In genomic region chrX:48896611-48897011, GRCh38 we compare ENCODE assay signal across 8 cellular contexts. TPM values are rescaled to one million over a fixed set of nuclear protein-coding genes. Genes with fewer than 3 reads are reported as not detected.
DNase-seq lines count a peak whose midpoint lies in the region; ATAC-seq, FAIRE-seq and TF ChIP-seq lines count a peak whose summit lies in the region.

No MANE protein-coding gene starts in this region.

- H3K9me3 ChIP-seq in K562 (replicated peaks; ENCODE audit: control insufficient read depth, insufficient read depth, low read depth, low read length) (no peaks in the 10 kb centered on the region), aorta (ENCODE audit: control insufficient read depth, low read length) (no peaks in the 10 kb centered on the region)

- peaks cover 23% of the 10 kb centered on the region for H3K4me1 ChIP-seq in KMS-11 (ENCODE audit: low read depth, poor library complexity, severe bottlenecking)
- peaks cover 11 to 25% of the 10 kb centered on the region in 2 experiments; a peak in 4 of 5 replicates for H3K4me1 ChIP-seq in K562 (replicated peaks in 1 of 2; ENCODE audit: control insufficient read depth in 2 of 2, insufficient read depth in 2 of 2, low read length in 2 of 2)
- no peaks in the 10 kb centered on the region for H3K4me1 ChIP-seq in aorta (ENCODE audit: control insufficient read depth in 1 of 2, insufficient read depth in 2 of 2, low read length in 2 of 2)

- no TSS peak for BruUV-seq in K562 (replicated peaks; lab: Mats Ljungman, UMichigan)

- POLR2A ChIA-PET in K562 (lab: Yijun Ruan, JAX) = interaction anchor here (2.2 kb wide), 1 partner anchor 15 kb away, joined by 13 read pairs; the partner anchor contains the start of gene SLC35A2

- no peak for ATAC-seq in K562
- ATAC-seq in aorta (ENCODE audit: low FRiP score) = no peak
- no peak for ATAC-seq in GM19463 (IDR thresholded peaks at IDR 0.05; ENCODE audit: unreplicated experiment)
- ATAC-seq in GM18861 (IDR thresholded peaks at IDR 0.05; ENCODE audit: unreplicated experiment) = no peak

- peaks cover 0 to 32% (median 2%) of the 10 kb centered on the region in 7 donors for H3K9me3 Mint-ChIP-seq in CD14-positive monocyte

- peak overlapping the region; percentile 91; the same call in 1 of the 2 replicates for H3K27ac ChIP-seq in KMS-11
- peak overlapping the region; percentile 97 for H3K27ac ChIP-seq in K562 (ENCODE audit: extremely low read depth, low read depth, low read length)
- H3K27ac ChIP-seq in aorta (ENCODE audit: low read depth in 1 of 2, low read length in 2 of 2) = peak overlapping the region in 1 of 2 donors; percentile 61

- no peak for FAIRE-seq in K562 (lab: Jason Lieb, UNC)

- peak overlapping the region; percentile 85; the same call in 1 of the 2 replicates for H3K9ac ChIP-seq in KMS-11
- H3K9ac ChIP-seq in K562 (ENCODE audit: insufficient read depth in 1 of 2, low read depth in 2 of 2, low read length in 2 of 2) = peak overlapping the region; percentile 90 to 95

- no peak overlapping the region for H2AFZ ChIP-seq in KMS-11 (ENCODE audit: low read depth)
- no peak overlapping the region for H2AFZ ChIP-seq in K562 (ENCODE audit: low read depth, low read length)

- TF ChIP-seq CTCF in CD14-positive monocyte (IDR thresholded peaks at IDR 0.05) = no peak
- no peak for TF ChIP-seq CTCF in KMS-11 (conservative IDR thresholded peaks at IDR 0.05; ENCODE audit: low read depth, low read length)
- no peak for TF ChIP-seq CTCF in K562 (IDR thresholded peaks at IDR 0.05 in 2 of 3, conservative IDR thresholded peaks at IDR 0.05 in 1 of 3; ENCODE audit: insufficient read depth in 2 of 3, low read depth in 1 of 3, low read length in 3 of 3)

- peak overlapping the region; percentile 76 for H3K4me2 ChIP-seq in KMS-11
- H3K4me2 ChIP-seq in K562 (ENCODE audit: insufficient read depth, low read length) = peak overlapping the region; percentile 85

- peaks cover 20% of the 10 kb centered on the region for H3K4me1 Mint-ChIP-seq in CD14-positive monocyte

- H3K9me1 ChIP-seq in K562 (ENCODE audit: control insufficient read depth, insufficient read depth, low read length) = no peaks in the 10 kb centered on the region

- WGBS in K562 (ENCODE audit: insufficient coverage, low coverage, missing lambda C conversion rate) = 37% methylated on average over 8 of the region's 9 CpGs
- WGBS in aorta, 2 donors = 27 to 47% methylated on average over 9 of the region's 9 CpGs

- H3K4me3 Mint-ChIP-seq in CD14-positive monocyte = peak overlapping the region; percentile 87 to 96

- TF ChIP-seq POLR2A in K562 (conservative IDR thresholded peaks at IDR 0.05) = no peak

- H3K79me2 ChIP-seq in KMS-11 (ENCODE audit: insufficient read depth, low read depth) (peaks cover 33% of the 10 kb centered on the region; the same call in 1 of the 2 replicates), K562 (ENCODE audit: control insufficient read depth, insufficient read depth, low read length) (peaks cover 61% of the 10 kb centered on the region)

- peak overlapping the region; percentile 94 to 100 (median 98) for H3K27ac Mint-ChIP-seq in CD14-positive monocyte

- DNase-seq in CD14-positive monocyte (ENCODE audit: low spot score) (no peak), K562 (ENCODE audit: extremely low read depth in 1 of 4, low spot score in 3 of 4) (peak in 2 of 4 experiments; percentile 28 to 52), lung microvascular endothelial cell (ENCODE audit: low read depth in 2 of 2) (peak; percentile 12 to 52), aorta (peak; percentile 25 to 59), T-helper 9 cell (no peak)

- no peaks in the 10 kb centered on the region for H4K20me1 ChIP-seq in KMS-11 (ENCODE audit: insufficient read depth)
- H4K20me1 ChIP-seq in K562 (replicated peaks; ENCODE audit: control insufficient read depth, insufficient read depth, low read length) = peaks cover 7% of the 10 kb centered on the region; the same call in 1 of the 2 replicates

- CTCF ChIA-PET in K562 (lab: Yijun Ruan, JAX; ENCODE audit: low intra/inter-chr PET ratio) = no interaction called here

- no peak for TF ChIP-seq RAD21 in K562 (CRISPR knock-in tag; conservative IDR thresholded peaks at IDR 0.05 in 1 of 2, IDR thresholded peaks at IDR 0.05 in 1 of 2)

- H3K27me3 ChIP-seq in KMS-11 (ENCODE audit: insufficient read depth, low read depth) (no peaks in the 10 kb centered on the region), K562 (ENCODE audit: control insufficient read depth in 2 of 2, insufficient read depth in 2 of 2, low read length in 2 of 2) (no peaks in the 10 kb centered on the region), aorta (ENCODE audit: control insufficient read depth in 1 of 2, insufficient read depth in 2 of 2, low read length in 1 of 2) (no peaks in the 10 kb centered on the region)

- H3K4me3 ChIP-seq in KMS-11 (IDR thresholded peaks at IDR 0.05; ENCODE audit: insufficient read depth, low read depth, low read length) = no peak overlapping the region
- peak overlapping the region; percentile 72 for H3K4me3 ChIP-seq in K562
- peak overlapping the region in 1 of 2 donors; percentile 42 for H3K4me3 ChIP-seq in aorta (ENCODE audit: low read length in 2 of 2)

- H3K36me3 ChIP-seq in KMS-11 (ENCODE audit: insufficient read depth) (no peaks in the 10 kb centered on the region), K562 (ENCODE audit: control insufficient read depth, insufficient read depth, low read length) (peaks cover 57% of the 10 kb centered on the region), aorta (ENCODE audit: control insufficient read depth in 1 of 2, insufficient read depth in 2 of 2, low read length in 1 of 2) (no peaks in the 10 kb centered on the region)

- in situ Hi-C loops in K562 (cut with MboI) = no loop called here

- H3K27me3 Mint-ChIP-seq in CD14-positive monocyte (ENCODE audit: low read depth in 3 of 3) = peaks cover 0 to 6% (median 0%) of the 10 kb centered on the region in 3 donors

- no peak for TF ChIP-seq EP300 in K562 (IDR thresholded peaks at IDR 0.05; ENCODE audit: low read length)

- H3K36me3 Mint-ChIP-seq in CD14-positive monocyte = peaks cover 25 to 31% of the 10 kb centered on the region in 2 donors

- intact Hi-C loops in CD14-positive monocyte (cut with micrococcal nuclease) = loop anchor here (5.0 to 10.0 kb wide), 3 partner anchors 48 to 148 kb away; partner anchors contain the start of genes HDAC6 (in 2 of the 2) and TFE3 (in 1 of the 2)
- intact Hi-C loops in K562 (cut with micrococcal nuclease) = loop anchor here (5.0 kb wide), 5 partner anchors 34 to 249 kb away; partner anchors contain the start of genes GLOD5 and HDAC6
- intact Hi-C loops in aorta (cut with DNase I) = no loop called here

RNA-seq across cellular contexts. Expression of gene TIMM17B, which starts 1.0 kb away (rescaled TPM):
- polyA plus RNA-seq in CD14-positive monocyte (10 to 100 TPM; 86.8 to 86.9 TPM), K562 (2011; rRNA removed) (115 and 134 TPM in 2 replicates), K562 (2014; fragmentation: Illumina TruSeq; extraction: Trizol) (140 and 176 TPM in 2 replicates), K562 (2014; fragmentation: Nextera tagmentation; extraction: Ambion mirVana) (10 to 100 TPM in 1 of 2 experiments, 1 to 10 TPM in 1; 9.9 to 69.0 TPM), K562 (2014; rRNA removed) (176 and 184 TPM in 2 replicates), aorta (10 to 100 TPM; 38.6 to 44.5 TPM)
- total RNA-seq in K562 (2011; cell fraction: chromatin; rRNA removed; ENCODE audit: low replicate concordance) = 26.5 and 78.9 TPM in 2 replicates
- 91.7 and 100 TPM in 2 replicates for total RNA-seq in K562 (2011; cell fraction: nucleolus; rRNA removed)
- total RNA-seq in K562 (2011; cell fraction: nucleoplasm; rRNA removed) = 70.7 and 84.2 TPM in 2 replicates
- total RNA-seq in K562 (2014; rRNA removed) (122 and 171 TPM in 2 replicates), K562 (2014; rRNA removed; fragmentation: Illumina TruSeq; extraction: Trizol) (45.7 and 66.0 TPM in 2 replicates), K562 (2015; rRNA removed; fragmentation: Illumina TruSeq; extraction: Trizol) (94.8 and 95.4 TPM in 2 replicates), K562 (2021) (156 and 158 TPM in 2 replicates), lung microvascular endothelial cell (17.0 and 21.2 TPM in 2 replicates), aorta (10 to 100 TPM; 26.2 TPM)
- 212 and 458 TPM in 2 replicates for polyA plus RNA-seq in K562 (2011; cell fraction: cytosol; rRNA removed)
- 115 and 134 TPM in 2 replicates for polyA plus RNA-seq in K562 (2011; cell fraction: nucleus; rRNA removed)
- polyA plus RNA-seq in K562 (2012) = 154 and 205 TPM in 2 replicates
- 23.1 and 34.0 TPM in 2 replicates for polyA minus RNA-seq in K562 (2011; rRNA and poly(A)+ RNA removed)
- polyA minus RNA-seq in K562 (2011; cell fraction: cytosol; rRNA and poly(A)+ RNA removed) = 48.4 and 49.6 TPM in 2 replicates
- polyA minus RNA-seq in K562 (2011; cell fraction: nucleus; rRNA and poly(A)+ RNA removed) = 19.5 and 26.3 TPM in 2 replicates

RNA-seq across cellular contexts. Expression of gene PQBP1, which starts 1.1 kb away (rescaled TPM):
- 10 to 100 TPM; 71.7 to 78.3 TPM for polyA plus RNA-seq in CD14-positive monocyte
- total RNA-seq in K562 (2011; cell fraction: chromatin; rRNA removed; ENCODE audit: low replicate concordance) = 76.7 and 135 TPM in 2 replicates
- total RNA-seq in K562 (2011; cell fraction: nucleolus; rRNA removed) = 111 and 112 TPM in 2 replicates
- total RNA-seq in K562 (2011; cell fraction: nucleoplasm; rRNA removed) = 85.1 and 93.2 TPM in 2 replicates
- total RNA-seq in K562 (2014; rRNA removed) = 255 and 262 TPM in 2 replicates
- 64.7 and 75.4 TPM in 2 replicates for total RNA-seq in K562 (2014; rRNA removed; fragmentation: Illumina TruSeq; extraction: Trizol)
- 112 and 113 TPM in 2 replicates for total RNA-seq in K562 (2015; rRNA removed; fragmentation: Illumina TruSeq; extraction: Trizol)
- total RNA-seq in K562 (2021) = 182 and 197 TPM in 2 replicates
- 72.8 and 81.5 TPM in 2 replicates for polyA plus RNA-seq in K562 (2011; rRNA removed)
- 93.1 and 155 TPM in 2 replicates for polyA plus RNA-seq in K562 (2011; cell fraction: cytosol; rRNA removed)
- 195 and 239 TPM in 2 replicates for polyA plus RNA-seq in K562 (2011; cell fraction: nucleus; rRNA removed)
- polyA plus RNA-seq in K562 (2012) = 178 and 226 TPM in 2 replicates
- polyA plus RNA-seq in K562 (2014; fragmentation: Illumina TruSeq; extraction: Trizol) = 227 and 228 TPM in 2 replicates
- 10 to 100 TPM; 41.3 to 77.0 TPM for polyA plus RNA-seq in K562 (2014; fragmentation: Nextera tagmentation; extraction: Ambion mirVana)
- polyA plus RNA-seq in K562 (2014; rRNA removed) = 172 and 186 TPM in 2 replicates
- polyA minus RNA-seq in K562 (2011; rRNA and poly(A)+ RNA removed) = 50.6 and 77.1 TPM in 2 replicates
- 89.3 and 96.8 TPM in 2 replicates for polyA minus RNA-seq in K562 (2011; cell fraction: cytosol; rRNA and poly(A)+ RNA removed)
- polyA minus RNA-seq in K562 (2011; cell fraction: nucleus; rRNA and poly(A)+ RNA removed) = 30.7 and 37.7 TPM in 2 replicates
- 64.1 and 71.0 TPM in 2 replicates for total RNA-seq in lung microvascular endothelial cell
- total RNA-seq in aorta = 10 to 100 TPM; 48.8 to 49.3 TPM
- polyA plus RNA-seq in aorta = 100 to 1,000 TPM in 1 of 2 donors, 10 to 100 TPM in 1; 75.0 to 112 TPM

RNA-seq across cellular contexts. Expression of gene SLC35A2, which starts 14.8 kb away (rescaled TPM):
- polyA plus RNA-seq in CD14-positive monocyte = 10 to 100 TPM; 18.4 to 21.6 TPM
- 43.4 and 77.8 TPM in 2 replicates for total RNA-seq in K562 (2011; cell fraction: chromatin; rRNA removed; ENCODE audit: low replicate concordance)
- 85.0 and 85.7 TPM in 2 replicates for total RNA-seq in K562 (2011; cell fraction: nucleolus; rRNA removed)
- total RNA-seq in K562 (2011; cell fraction: nucleoplasm; rRNA removed) = 78.3 and 79.2 TPM in 2 replicates
- total RNA-seq in K562 (2014; rRNA removed) = 18.0 and 22.3 TPM in 2 replicates
- total RNA-seq in K562 (2014; rRNA removed; fragmentation: Illumina TruSeq; extraction: Trizol) = 19.6 and 19.8 TPM in 2 replicates
- total RNA-seq in K562 (2015; rRNA removed; fragmentation: Illumina TruSeq; extraction: Trizol) = 19.2 and 20.0 TPM in 2 replicates
- 32.3 and 38.9 TPM in 2 replicates for total RNA-seq in K562 (2021)
- 37.4 and 59.3 TPM in 2 replicates for polyA plus RNA-seq in K562 (2011; rRNA removed)
- polyA plus RNA-seq in K562 (2011; cell fraction: cytosol; rRNA removed) = 99.1 and 114 TPM in 2 replicates
- 79.9 and 86.5 TPM in 2 replicates for polyA plus RNA-seq in K562 (2011; cell fraction: nucleus; rRNA removed)
- 27.7 and 32.6 TPM in 2 replicates for polyA plus RNA-seq in K562 (2012)
- polyA plus RNA-seq in K562 (2014; fragmentation: Illumina TruSeq; extraction: Trizol) = 37.6 and 42.6 TPM in 2 replicates
- polyA plus RNA-seq in K562 (2014; fragmentation: Nextera tagmentation; extraction: Ambion mirVana) = 1 to 10 TPM; 3.3 to 5.2 TPM
- polyA plus RNA-seq in K562 (2014; rRNA removed) = 32.3 and 36.5 TPM in 2 replicates
- polyA minus RNA-seq in K562 (2011; rRNA and poly(A)+ RNA removed) = 32.1 and 45.8 TPM in 2 replicates
- polyA minus RNA-seq in K562 (2011; cell fraction: cytosol; rRNA and poly(A)+ RNA removed) = 25.4 and 31.9 TPM in 2 replicates
- polyA minus RNA-seq in K562 (2011; cell fraction: nucleus; rRNA and poly(A)+ RNA removed) = 12.7 and 17.7 TPM in 2 replicates
- 7.8 and 12.9 TPM in 2 replicates for total RNA-seq in lung microvascular endothelial cell
- 10 to 100 TPM; 14.2 to 18.3 TPM for total RNA-seq in aorta
- polyA plus RNA-seq in aorta = 10 to 100 TPM in 1 of 2 donors, 1 to 10 TPM in 1; 5.0 to 18.6 TPM

RNA-seq across cellular contexts. Expression of gene PIM2, which starts 22.2 kb away (rescaled TPM):
- polyA plus RNA-seq in CD14-positive monocyte = 1 to 10 TPM; 6.7 to 9.9 TPM
- 237 and 416 TPM in 2 replicates for total RNA-seq in K562 (2011; cell fraction: chromatin; rRNA removed; ENCODE audit: low replicate concordance)
- total RNA-seq in K562 (2011; cell fraction: nucleolus; rRNA removed) = 275 and 304 TPM in 2 replicates
- 289 and 300 TPM in 2 replicates for total RNA-seq in K562 (2011; cell fraction: nucleoplasm; rRNA removed)
- 110 and 140 TPM in 2 replicates for total RNA-seq in K562 (2014; rRNA removed)
- 101 and 103 TPM in 2 replicates for total RNA-seq in K562 (2014; rRNA removed; fragmentation: Illumina TruSeq; extraction: Trizol)
- total RNA-seq in K562 (2015; rRNA removed; fragmentation: Illumina TruSeq; extraction: Trizol) = 104 and 108 TPM in 2 replicates
- total RNA-seq in K562 (2021) = 138 and 147 TPM in 2 replicates
- 161 and 197 TPM in 2 replicates for polyA plus RNA-seq in K562 (2011; rRNA removed)
- polyA plus RNA-seq in K562 (2011; cell fraction: cytosol; rRNA removed) = 177 and 205 TPM in 2 replicates
- 230 and 303 TPM in 2 replicates for polyA plus RNA-seq in K562 (2011; cell fraction: nucleus; rRNA removed)
- polyA plus RNA-seq in K562 (2012) = 122 and 192 TPM in 2 replicates
- polyA plus RNA-seq in K562 (2014; fragmentation: Illumina TruSeq; extraction: Trizol) = 187 and 191 TPM in 2 replicates
- polyA plus RNA-seq in K562 (2014; fragmentation: Nextera tagmentation; extraction: Ambion mirVana) = 10 to 100 TPM; 67.6 to 91.4 TPM
- 101 and 102 TPM in 2 replicates for polyA plus RNA-seq in K562 (2014; rRNA removed)
- polyA minus RNA-seq in K562 (2011; rRNA and poly(A)+ RNA removed) = 101 and 109 TPM in 2 replicates
- polyA minus RNA-seq in K562 (2011; cell fraction: cytosol; rRNA and poly(A)+ RNA removed) = 72.5 and 90.1 TPM in 2 replicates
- 79.4 and 90.6 TPM in 2 replicates for polyA minus RNA-seq in K562 (2011; cell fraction: nucleus; rRNA and poly(A)+ RNA removed)
- total RNA-seq in lung microvascular endothelial cell = 2.4 and 4.2 TPM in 2 replicates
- total RNA-seq in aorta = 1 to 10 TPM; 8.1 to 9.2 TPM
- 1 to 10 TPM; 3.6 to 5.1 TPM for polyA plus RNA-seq in aorta

Comparison
In these comparisons a context has a peak if more than half of its experiments do, and no peak if none do; other contexts are left out.
1. DNase-seq: peak in lung microvascular endothelial cell (2 of 2) and aorta (2 of 2); none in CD14-positive monocyte (single experiment) and T-helper 9 cell (single experiment).
2. intact Hi-C loops: an anchor here in CD14-positive monocyte (5.0 to 10.0 kb wide) and K562 (5.0 kb wide); none called in aorta.